Comparison of ENCODE assay signal across 7 cellular contexts in the genomic region with DNA sequence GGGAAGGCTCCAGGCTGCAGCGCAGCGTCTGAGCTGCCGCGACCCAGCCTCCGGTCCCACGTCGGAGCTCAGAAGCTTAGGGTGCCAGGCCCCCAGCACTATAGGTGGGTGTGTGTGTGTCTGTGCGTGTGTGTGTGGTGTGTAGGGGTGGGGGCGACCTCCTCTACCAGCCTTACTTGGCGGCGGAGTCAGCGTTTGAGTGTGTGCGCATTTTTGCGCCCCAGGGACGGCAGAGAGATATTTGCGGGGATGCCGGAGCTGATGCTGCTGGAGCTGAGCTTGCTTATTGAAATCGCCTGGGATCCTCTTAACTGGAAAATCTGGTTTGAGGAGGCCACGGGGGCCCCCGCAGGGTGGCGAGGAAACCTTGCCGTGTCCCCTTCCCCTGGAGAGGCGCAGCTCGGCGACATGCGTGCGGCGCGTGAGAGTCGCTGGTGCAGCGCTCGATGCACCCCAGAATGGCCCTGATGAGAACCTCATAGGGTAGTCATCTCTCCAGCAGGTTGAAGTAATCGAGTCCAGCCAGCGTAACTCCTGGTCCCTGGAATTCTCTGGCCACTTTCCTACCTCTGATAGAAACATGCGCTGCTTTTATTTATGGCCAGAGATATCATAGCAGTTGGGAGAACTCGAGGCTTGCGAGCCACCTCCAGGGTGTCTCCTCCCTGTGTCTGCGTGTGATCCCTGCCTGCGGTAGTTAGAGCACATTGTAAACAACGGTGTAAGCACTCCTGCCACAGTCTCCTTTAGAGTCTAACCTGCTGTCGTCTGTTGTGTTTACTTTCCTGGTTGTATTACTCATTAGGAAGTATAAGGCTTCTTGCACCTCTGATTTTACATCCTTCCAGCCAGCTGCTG. TPM values are rescaled to one million over a fixed set of nuclear protein-coding genes. Genes with fewer than 3 reads are reported as not detected.
DNase-seq lines count a peak whose midpoint lies in the region; ATAC-seq, FAIRE-seq and TF ChIP-seq lines count a peak whose summit lies in the region.

No MANE protein-coding gene starts in this region.

- H3K14ac ChIP-seq in IMR-90 (replicated peaks; ENCODE audit: low read depth, low read length), result no peak overlapping the region

- H3K4ac ChIP-seq in IMR-90 (ENCODE audit: low read depth, low read length), result no peak overlapping the region

- no peaks in the 10 kb centered on the region for H3K9me3 ChIP-seq in IMR-90 (ENCODE audit: control insufficient read depth, insufficient read depth, low read length)
- H3K9me3 ChIP-seq in keratinocyte (ENCODE audit: control insufficient read depth, low read depth, low read length), result no peaks in the 10 kb centered on the region
- no peaks in the 10 kb centered on the region for H3K9me3 ChIP-seq in thoracic aorta

- H2BK20ac ChIP-seq in IMR-90 (ENCODE audit: low read depth, low read length), result no peak overlapping the region

- no peaks in the 10 kb centered on the region for H4K20me1 ChIP-seq in IMR-90 (ENCODE audit: insufficient read depth, low read length)
- H4K20me1 ChIP-seq in keratinocyte (ENCODE audit: control insufficient read depth, extremely low read depth, insufficient read depth, low read length), result no peaks in the 10 kb centered on the region

- H3K4me1 ChIP-seq in IMR-90 (ENCODE audit: control insufficient read depth, insufficient read depth, low read length), result no peaks in the 10 kb centered on the region
- peaks cover 23% of the 10 kb centered on the region for H3K4me1 ChIP-seq in keratinocyte (ENCODE audit: control insufficient read depth, extremely low read depth, insufficient read depth, low read length)
- peaks cover 10 to 15% of the 10 kb centered on the region in 2 donors for H3K4me1 ChIP-seq in thoracic aorta (ENCODE audit: control insufficient read depth in 1 of 2, low read depth in 2 of 2)

- in situ Hi-C loops in IMR-90 (cut with MboI; ENCODE audit: low sequenced_read_pairs), result no loop called here
- in situ Hi-C loops in astrocyte of the cerebellum (cut with HindIII; ENCODE audit: low sequenced_read_pairs), result no loop called here

- no peak overlapping the region for H3K23ac ChIP-seq in IMR-90 (ENCODE audit: low read depth, low read length)

- no peak overlapping the region for H4K91ac ChIP-seq in IMR-90 (ENCODE audit: insufficient read depth, low read depth, low read length)

- no peak overlapping the region for H3K56ac ChIP-seq in IMR-90 (ENCODE audit: extremely low read depth, insufficient read depth, low read length)

- BruUV-seq in IMR-90 (replicated peaks; lab: Mats Ljungman, UMichigan), result no TSS peak

- H2BK120ac ChIP-seq in IMR-90 (ENCODE audit: low read depth, low read length), result no peak overlapping the region

- WGBS in IMR-90 (ENCODE audit: extremely low coverage in 2 of 2, insufficient read length in 1 of 2), 2 experiments, result 1% methylated on average over 15 of the region's 41 CpGs; no CpG with 5 or more reads in 1 of the 2 experiments

- H3K18ac ChIP-seq in IMR-90 (ENCODE audit: low read depth, low read length), result no peak overlapping the region

- H3K27me3 ChIP-seq in IMR-90 (ENCODE audit: control insufficient read depth, insufficient read depth, low read length) (peaks cover 33% of the 10 kb centered on the region), keratinocyte (ENCODE audit: control insufficient read depth, extremely low read depth, insufficient read depth, low read length) (peaks cover 37% of the 10 kb centered on the region), thoracic aorta (replicated peaks; ENCODE audit: insufficient read depth) (no peaks in the 10 kb centered on the region)

- no peak overlapping the region for H2BK15ac ChIP-seq in IMR-90 (ENCODE audit: low read depth, low read length)

- ATAC-seq in IMR-90 (ENCODE audit: low read depth) (no peak), thoracic aorta (ENCODE audit: insufficient number of reproducible peaks, low FRiP score, low read depth) (no peak), GM21526 (IDR thresholded peaks at IDR 0.05; ENCODE audit: low FRiP score, unreplicated experiment) (no peak)

- no peak for TF ChIP-seq CTCF in IMR-90 (conservative IDR thresholded peaks at IDR 0.05; ENCODE audit: low read depth, low read length)
- no peak for TF ChIP-seq CTCF in astrocyte of the cerebellum (IDR thresholded peaks at IDR 0.05; ENCODE audit: low read depth, low read length, missing control alignments)
- no peak for TF ChIP-seq CTCF in keratinocyte (optimal IDR thresholded peaks at IDR 0.05 in 1 of 3, IDR thresholded peaks at IDR 0.05 in 1 of 3, conservative IDR thresholded peaks at IDR 0.05 in 1 of 3; ENCODE audit: extremely low read depth in 1 of 3, insufficient read depth in 2 of 3, low read length in 3 of 3)
- no peak for TF ChIP-seq CTCF in thoracic aorta (IDR thresholded peaks at IDR 0.05)

- TF ChIP-seq POLR2A in IMR-90 (IDR thresholded peaks at IDR 0.05; ENCODE audit: low read depth, low read length), result no peak

- H2AFZ ChIP-seq in IMR-90 (replicated peaks; ENCODE audit: low read length, poor library complexity), result no peak overlapping the region
- peak overlapping the region; percentile 76 for H2AFZ ChIP-seq in keratinocyte (ENCODE audit: control insufficient read depth, low read length)

- no peak overlapping the region for H2AK5ac ChIP-seq in IMR-90 (ENCODE audit: low read depth, low read length)

- CTCF ChIA-PET in IMR-90 (lab: Yijun Ruan, JAX), result interaction anchor here (0.6 kb wide), 1 partner anchor 15 kb away, joined by 5 read pairs; no protein-coding TSS in a partner anchor

- H4K5ac ChIP-seq in IMR-90 (ENCODE audit: low read depth, low read length), result no peak overlapping the region

- H3K79me2 ChIP-seq in keratinocyte (ENCODE audit: control insufficient read depth, insufficient read depth, low read length), result no peaks in the 10 kb centered on the region

- peak; percentile 68 for FAIRE-seq in keratinocyte (lab: Jason Lieb, UNC)

- H3K36me3 ChIP-seq in IMR-90 (ENCODE audit: control insufficient read depth, insufficient read depth, low read length), result no peaks in the 10 kb centered on the region
- H3K36me3 ChIP-seq in keratinocyte (ENCODE audit: control insufficient read depth in 2 of 2, extremely low read depth in 1 of 2, insufficient read depth in 2 of 2, low read length in 2 of 2), result no peaks in the 10 kb centered on the region
- no peaks in the 10 kb centered on the region for H3K36me3 ChIP-seq in thoracic aorta

- POLR2A ChIA-PET in IMR-90 (lab: Charles Lee; ENCODE audit: unreplicated experiment), result no interaction called here

- no peak overlapping the region for H4K8ac ChIP-seq in IMR-90 (ENCODE audit: low read depth in 2 of 2, low read length in 2 of 2)

- DNase-seq in IMR-90, result no peak
- no peak for DNase-seq in astrocyte of the cerebellum (ENCODE audit: low read depth)
- no peak for DNase-seq in keratinocyte (ENCODE audit: low read depth, low spot score)
- DNase-seq in thoracic aorta (ENCODE audit: low spot score), result no peak
- no peak for DNase-seq in stimulated activated CD4-positive, alpha-beta T cell treated with anti-CD3 and anti-CD28 coated beads, Interleukin-4, amount 100 ng/mL, for 24 hours
- no peak for DNase-seq in SIG-M5 (lab: John Stamatoyannopoulos, UW)

- no peak overlapping the region for H2BK5ac ChIP-seq in IMR-90 (ENCODE audit: low read depth, low read length, poor library complexity, severe bottlenecking)

- H3K4me3 ChIP-seq in IMR-90 (ENCODE audit: insufficient read depth, low read depth, low read length), result peak overlapping the region; percentile 62
- peak overlapping the region; percentile 76 for H3K4me3 ChIP-seq in astrocyte of the cerebellum (ENCODE audit: low read depth, low read length)
- peak overlapping the region; percentile 38 to 62 (median 42) for H3K4me3 ChIP-seq in keratinocyte (ENCODE audit: control insufficient read depth in 2 of 3, extremely low read depth in 1 of 3, insufficient read depth in 2 of 3, low read depth in 1 of 3, low read length in 3 of 3)
- peak overlapping the region; percentile 92 for H3K4me3 ChIP-seq in thoracic aorta

- intact Hi-C loops in IMR-90 (cut with micrococcal nuclease), result no loop called here

- dilution Hi-C loops in IMR-90 (cut with HindIII; ENCODE audit: low sequenced_read_pairs, unreplicated experiment), result no loop called here
- dilution Hi-C loops in keratinocyte (cut with MboI; ENCODE audit: extremely low pct_ligation_motif_present, low sequenced_read_pairs), result no loop called here

- no peak overlapping the region for H2AK9ac ChIP-seq in IMR-90 (replicated peaks; ENCODE audit: low read depth, low read length, poor library complexity)

- no peak for TF ChIP-seq RAD21 in IMR-90 (IDR thresholded peaks at IDR 0.05; ENCODE audit: low read length)

- H3K27ac ChIP-seq in IMR-90 (ENCODE audit: insufficient read depth, low read length), result no peak overlapping the region
- no peak overlapping the region for H3K27ac ChIP-seq in keratinocyte (ENCODE audit: control insufficient read depth, insufficient read depth, low read length)
- peak overlapping the region in 1 of 2 donors; percentile 23 for H3K27ac ChIP-seq in thoracic aorta

- H3K9me1 ChIP-seq in IMR-90 (ENCODE audit: insufficient read depth, low read length) (no peaks in the 10 kb centered on the region), keratinocyte (ENCODE audit: control insufficient read depth, extremely low read depth, insufficient read depth, low read length) (no peaks in the 10 kb centered on the region)

- no peaks in the 10 kb centered on the region for H3K79me1 ChIP-seq in IMR-90 (ENCODE audit: low read depth in 1 of 2, low read length in 2 of 2)

- H3K4me2 ChIP-seq in IMR-90 (ENCODE audit: low read depth, low read length) (peak overlapping the region; percentile 55; the same call in 1 of the 2 replicates), keratinocyte (ENCODE audit: control insufficient read depth, extremely low read depth, insufficient read depth, low read depth, low read length) (peak overlapping the region; percentile 98)

- no peak overlapping the region for H3K9ac ChIP-seq in IMR-90 (ENCODE audit: low read depth, low read length)
- no peak overlapping the region for H3K9ac ChIP-seq in keratinocyte (ENCODE audit: control insufficient read depth, extremely low read depth, insufficient read depth, low read length)

TF ChIP-seq in IMR-90, 13 proteins besides CTCF, POLR2A, EP300 and RAD21 (continues in another document):
- TF ChIP-seq RCOR1 (IDR thresholded peaks at IDR 0.05; ENCODE audit: insufficient replicate concordance, low read length), result no peak
- TF ChIP-seq MAZ (IDR thresholded peaks at IDR 0.05; ENCODE audit: borderline replicate concordance, low read depth, low read length), result no peak

RNA-seq across cellular contexts. Expression of gene ADGRL3, which starts 2.7 kb away (rescaled TPM):
- 2.2 and 2.5 TPM in 2 replicates for total RNA-seq in IMR-90 (2012; rRNA removed)
- polyA plus RNA-seq in IMR-90 (2012; rRNA removed), result 0.46 TPM in 2 replicates
- polyA plus RNA-seq in IMR-90 (2012; cell fraction: cytosol; rRNA removed), result 0.05 and 0.08 TPM in 2 replicates
- polyA plus RNA-seq in IMR-90 (2012; cell fraction: nucleus; rRNA removed; ENCODE audit: low replicate concordance), result 0.04 and 0.26 TPM in 2 replicates
- 0.16 to 0.55 TPM (median 0.18 TPM) in 3 replicates for polyA plus RNA-seq in keratinocyte
- polyA plus RNA-seq in keratinocyte (2011; ENCODE audit: low read depth), result not detected
- polyA plus RNA-seq in keratinocyte (2011; cell fraction: cytosol; rRNA removed), result 0.10 and 0.29 TPM in 2 replicates
- 0.83 and 1.0 TPM in 2 replicates for polyA plus RNA-seq in keratinocyte (2011; cell fraction: nucleus; rRNA removed)
- polyA plus RNA-seq in keratinocyte (2012; ENCODE audit: low replicate concordance), result 0.03 and 0.14 TPM in 2 replicates
- polyA minus RNA-seq in keratinocyte, result 0.23 to 2.3 TPM (median 1.5 TPM) in 3 replicates
- polyA minus RNA-seq in keratinocyte (2011; cell fraction: cytosol; rRNA and poly(A)+ RNA removed), result not detected
- polyA minus RNA-seq in keratinocyte (2011; cell fraction: nucleus; rRNA and poly(A)+ RNA removed), result 1.7 and 3.1 TPM in 2 replicates
- total RNA-seq in thoracic aorta, result 10 to 100 TPM; 17.5 to 18.1 TPM

Comparison
In these comparisons a context has a peak if more than half of its experiments do, and no peak if none do; other contexts are left out.
1. H3K4me3 ChIP-seq: peak in every context shown above with its lines; median percentile 92 in thoracic aorta; 76 in astrocyte of the cerebellum; 62 in IMR-90; 42 in keratinocyte.